In the genomic region with DNA sequence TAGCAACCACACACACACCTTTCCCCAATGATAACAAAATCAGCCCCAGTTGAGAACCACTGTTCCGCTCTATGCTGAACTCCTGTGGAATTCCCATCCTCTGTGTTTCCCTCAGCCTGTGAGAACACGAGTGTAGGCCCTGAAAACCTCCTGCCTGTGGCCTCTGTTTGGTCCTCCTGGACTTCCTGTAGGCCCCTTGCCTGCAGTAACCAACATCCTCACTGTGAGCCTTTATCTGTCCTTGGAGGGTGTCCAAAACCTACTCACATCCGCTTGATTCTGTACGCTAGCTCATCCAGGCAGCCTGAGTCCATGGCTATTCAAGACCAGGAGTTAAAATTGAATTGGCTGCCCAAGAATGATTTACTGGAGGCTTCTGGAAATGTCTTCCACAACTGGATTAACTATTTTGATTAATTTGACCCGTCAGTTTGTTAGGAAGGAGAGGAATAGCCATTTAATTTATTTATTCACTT, we compare ENCODE assay signal across 13 cellular contexts.
DNase-seq lines count a peak whose midpoint lies in the region; ATAC-seq, FAIRE-seq and TF ChIP-seq lines count a peak whose summit lies in the region.
"Had no signal": no experiment of that assay in that cellular context is flagged by ENCODE, and none has a peak within 500 bp of the region (broad histone marks: within the 10 kb centered on the region; RNA-seq: fewer than 3 reads in every experiment).

No MANE protein-coding gene starts in this region.

- no peak overlapping the region for H3K4me3 ChIP-seq in astrocyte (ENCODE audit: insufficient read depth, low read depth, low read length)
- no peak overlapping the region for H3K4me3 ChIP-seq in hepatocyte
- H3K4me3 ChIP-seq in upper lobe of right lung, result no peak overlapping the region
- no peak overlapping the region for H3K4me3 ChIP-seq in effector memory CD4-positive, alpha-beta T cell (ENCODE audit: insufficient read depth, low read depth, low read length, poor library complexity, severe bottlenecking)
- H3K4me3 ChIP-seq in lower leg skin (ENCODE audit: low read depth, poor library complexity, severe bottlenecking), result no peak overlapping the region
- H3K4me3 ChIP-seq: PC-9, testis had no signal

- H3K4me2 ChIP-seq in astrocyte (ENCODE audit: low read length), result no peak overlapping the region
- no peak overlapping the region for H3K4me2 ChIP-seq in hepatocyte
- H3K4me2 ChIP-seq: PC-9 had no signal

- H3K27ac Mint-ChIP-seq in astrocyte (ENCODE audit: unreplicated experiment), result peak overlapping the region; percentile 16
- no peak overlapping the region for H3K27ac Mint-ChIP-seq in stimulated activated naive B cell treated with anti-CD40 and anti-IgM and Interleukin-4, amounts not matched to agents 10 μg/mL and 1 μg/mL and 100 μg/mL, for 72 hours

- intact Hi-C loops in upper lobe of right lung (cut with DNase I), result no loop called here
- intact Hi-C loops in lower leg skin (cut with DNase I; ENCODE audit: low total_unique reads), result no loop called here

- H3K36me3 ChIP-seq in astrocyte (ENCODE audit: insufficient read depth, low read length) (no peaks in the 10 kb centered on the region), hepatocyte (replicated peaks; ENCODE audit: insufficient read depth, low read depth) (no peaks in the 10 kb centered on the region), upper lobe of right lung (no peaks in the 10 kb centered on the region)
- H3K36me3 ChIP-seq in effector memory CD4-positive, alpha-beta T cell (ENCODE audit: control insufficient read depth, insufficient read depth, low read length), result no peaks in the 10 kb centered on the region

- H3K4me1 ChIP-seq in astrocyte (ENCODE audit: insufficient read depth, low read length) (no peaks in the 10 kb centered on the region), hepatocyte (ENCODE audit: insufficient read depth) (no peaks in the 10 kb centered on the region), upper lobe of right lung (no peaks in the 10 kb centered on the region)
- no peaks in the 10 kb centered on the region for H3K4me1 ChIP-seq in effector memory CD4-positive, alpha-beta T cell (ENCODE audit: control insufficient read depth, insufficient read depth, low read length, poor library complexity, severe bottlenecking)
- H3K4me1 ChIP-seq: testis had no signal

- no peak for TF ChIP-seq CTCF in astrocyte (IDR thresholded peaks at IDR 0.05; ENCODE audit: insufficient read depth, low read depth, low read length)
- TF ChIP-seq CTCF in hepatocyte (IDR thresholded peaks at IDR 0.05; ENCODE audit: poor library complexity), result no peak
- TF ChIP-seq CTCF in upper lobe of right lung (IDR thresholded peaks at IDR 0.05), result no peak
- no peak for TF ChIP-seq CTCF in lower leg skin (IDR thresholded peaks at IDR 0.05)

- peaks cover 10% of the 10 kb centered on the region for H3K4me1 Mint-ChIP-seq in astrocyte (ENCODE audit: low read depth, unreplicated experiment)
- no peaks in the 10 kb centered on the region for H3K4me1 Mint-ChIP-seq in stimulated activated naive B cell treated with anti-CD40 and anti-IgM and Interleukin-4, amounts not matched to agents 10 μg/mL and 1 μg/mL and 100 μg/mL, for 72 hours

- no peaks in the 10 kb centered on the region for H4K20me1 ChIP-seq in astrocyte (ENCODE audit: insufficient read depth, low read length)
- H4K20me1 ChIP-seq in hepatocyte (ENCODE audit: insufficient read depth, poor library complexity, severe bottlenecking), result no peaks in the 10 kb centered on the region

- no peaks in the 10 kb centered on the region for H3K27me3 Mint-ChIP-seq in astrocyte (ENCODE audit: low read depth, unreplicated experiment)
- H3K27me3 Mint-ChIP-seq in stimulated activated naive B cell treated with anti-CD40 and anti-IgM and Interleukin-4, amounts not matched to agents 10 μg/mL and 1 μg/mL and 100 μg/mL, for 72 hours, result peaks cover 0 to 8% of the 10 kb centered on the region in 2 donors

- no peaks in the 10 kb centered on the region for H3K9me3 ChIP-seq in astrocyte (ENCODE audit: insufficient read depth, low read depth, low read length)
- H3K9me3 ChIP-seq in hepatocyte (ENCODE audit: low read depth), result no peaks in the 10 kb centered on the region
- no peaks in the 10 kb centered on the region for H3K9me3 ChIP-seq in upper lobe of right lung
- H3K9me3 ChIP-seq in effector memory CD4-positive, alpha-beta T cell (ENCODE audit: control insufficient read depth, low read length), result no peaks in the 10 kb centered on the region
- H3K9me3 ChIP-seq: testis had no signal

- WGBS in hepatocyte (ENCODE audit: low lambda C conversion rate, missing lambda C conversion rate), result 82% methylated on average over 5 of the region's 5 CpGs
- 56 to 61% methylated on average over 5 of the region's 5 CpGs for WGBS in lower leg skin, 2 donors

- H3K27ac ChIP-seq in astrocyte (ENCODE audit: low read depth, low read length), result no peak overlapping the region
- no peak overlapping the region for H3K27ac ChIP-seq in hepatocyte
- no peak overlapping the region for H3K27ac ChIP-seq in upper lobe of right lung
- H3K27ac ChIP-seq in effector memory CD4-positive, alpha-beta T cell (ENCODE audit: insufficient read depth, low read length, poor library complexity, severe bottlenecking), result no peak overlapping the region
- H3K27ac ChIP-seq: PC-9, testis had no signal

- TF ChIP-seq POLR2A in lower leg skin (IDR thresholded peaks at IDR 0.05), result no peak

- no peaks in the 10 kb centered on the region for H3K79me2 ChIP-seq in astrocyte (ENCODE audit: insufficient read depth, low read length)
- H3K79me2 ChIP-seq in hepatocyte, result no peaks in the 10 kb centered on the region

- peak; percentile 63 for ATAC-seq in upper lobe of right lung
- no peak for ATAC-seq in stimulated activated naive B cell treated with anti-CD40 and anti-IgM and Interleukin-4, amounts not matched to agents 10 μg/mL and 1 μg/mL and 100 μg/mL, for 72 hours (replicated peaks)

- no peak for FAIRE-seq in astrocyte (lab: Jason Lieb, UNC)

- H3K36me3 Mint-ChIP-seq in astrocyte (ENCODE audit: low read depth, unreplicated experiment), result peaks cover 2% of the 10 kb centered on the region
- H3K36me3 Mint-ChIP-seq in stimulated activated naive B cell treated with anti-CD40 and anti-IgM and Interleukin-4, amounts not matched to agents 10 μg/mL and 1 μg/mL and 100 μg/mL, for 72 hours, result no peaks in the 10 kb centered on the region

- peaks cover 6% of the 10 kb centered on the region for H3K9me3 Mint-ChIP-seq in astrocyte (ENCODE audit: unreplicated experiment)
- H3K9me3 Mint-ChIP-seq in stimulated activated naive B cell treated with anti-CD40 and anti-IgM and Interleukin-4, amounts not matched to agents 10 μg/mL and 1 μg/mL and 100 μg/mL, for 72 hours, result peaks cover 8 to 12% of the 10 kb centered on the region in 2 donors

- no peaks in the 10 kb centered on the region for H3K9me2 ChIP-seq in hepatocyte (replicated peaks; ENCODE audit: insufficient read depth)

- DNase-seq in SKM-1 treated with dmso at 0.1 percent for 144 hours (lab: John Stamatoyannopoulos, UW; ENCODE audit: unreplicated experiment) (peak; percentile 7), SKM-1 (lab: John Stamatoyannopoulos, UW; ENCODE audit: unreplicated experiment) (no peak), astrocyte (ENCODE audit: low read depth) (peak; percentile 69), hepatocyte (ENCODE audit: low spot score) (peak; percentile 38), upper lobe of right lung (no peak), lower leg skin (ENCODE audit: low spot score in 2 of 2) (no peak)
- no peak for DNase-seq in effector memory CD4-positive, alpha-beta T cell
- no peak for DNase-seq in stimulated activated naive B cell treated with anti-CD40 and anti-IgM and Interleukin-4, amounts not matched to agents 10 μg/mL and 1 μg/mL and 100 μg/mL, for 72 hours
- DNase-seq: activated CD4-positive, alpha-beta T cell treated with anti-CD3 and anti-CD28 coated beads for 1 hour; activated gamma-delta T cell; GF-D8; PC-9; testis had no signal

- H3K4me3 Mint-ChIP-seq in astrocyte (ENCODE audit: unreplicated experiment), result no peak overlapping the region
- no peak overlapping the region for H3K4me3 Mint-ChIP-seq in stimulated activated naive B cell treated with anti-CD40 and anti-IgM and Interleukin-4, amounts not matched to agents 10 μg/mL and 1 μg/mL and 100 μg/mL, for 72 hours

- H3K27me3 ChIP-seq in astrocyte (ENCODE audit: insufficient read depth, low read length), result no peaks in the 10 kb centered on the region
- no peaks in the 10 kb centered on the region for H3K27me3 ChIP-seq in hepatocyte
- H3K27me3 ChIP-seq in upper lobe of right lung, result no peaks in the 10 kb centered on the region
- no peaks in the 10 kb centered on the region for H3K27me3 ChIP-seq in effector memory CD4-positive, alpha-beta T cell (replicated peaks; ENCODE audit: control insufficient read depth, insufficient read depth, low read length, poor library complexity, severe bottlenecking)
- H3K27me3 ChIP-seq: testis had no signal

- H2AFZ ChIP-seq in astrocyte (ENCODE audit: low read depth, low read length), result peak overlapping the region; percentile 33
- H2AFZ ChIP-seq in hepatocyte, result no peak overlapping the region
- H2AFZ ChIP-seq: PC-9 had no signal

- H3K9ac ChIP-seq in astrocyte (ENCODE audit: low read length), result no peak overlapping the region

Comparison
In these comparisons a context has a peak if more than half of its experiments do, and no peak if none do; other contexts are left out.
1. DNase-seq: peak in SKM-1 treated with dmso at 0.1 percent for 144 hours (single experiment), astrocyte (single experiment) and hepatocyte (single experiment); none in SKM-1 (single experiment), upper lobe of right lung (single experiment), effector memory CD4-positive, alpha-beta T cell (0 of 3), stimulated activated naive B cell treated with anti-CD40 and anti-IgM and Interleukin-4, amounts not matched to agents 10 μg/mL and 1 μg/mL and 100 μg/mL, for 72 hours (single experiment) and lower leg skin (0 of 2).